In the genomic region with DNA sequence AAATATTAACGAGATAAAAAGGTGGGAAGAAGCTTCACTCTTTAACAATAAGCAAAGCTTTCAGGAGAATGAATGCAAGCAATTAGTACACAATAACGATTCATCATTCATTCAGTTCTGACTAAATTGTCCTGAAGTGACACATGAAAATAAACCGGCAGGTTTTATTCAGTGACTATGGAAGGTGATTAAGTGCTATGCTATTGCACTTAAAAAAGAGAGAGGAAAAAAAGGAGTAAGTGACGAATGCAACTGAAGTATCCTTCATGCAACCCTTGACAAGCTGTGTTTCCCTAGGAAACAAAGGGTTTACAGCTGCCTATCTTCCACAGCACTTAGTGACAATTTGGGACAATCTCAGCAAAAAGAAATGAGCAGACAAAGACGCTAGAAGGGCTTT, we compare ENCODE assay signal across 10 cellular contexts. TPM values are rescaled to one million over a fixed set of nuclear protein-coding genes. Genes with fewer than 3 reads are reported as not detected.
A peak's percentile ranks its signal among the peaks of the same experiment; 100 is the strongest.
DNase-seq lines count a peak whose midpoint lies in the region; ATAC-seq and TF ChIP-seq lines count a peak whose summit lies in the region.
"Had no signal": no experiment of that assay in that cellular context is flagged by ENCODE, and none has a peak within 500 bp of the region (broad histone marks: within the 10 kb centered on the region; RNA-seq: fewer than 3 reads in every experiment).

No MANE protein-coding gene starts in this region.

- H3F3A ChIP-seq in neural progenitor cell (ENCODE audit: low read depth), result peaks cover 16% of the 10 kb centered on the region

- H3K4me1 ChIP-seq in ES-I3 (ENCODE audit: insufficient read depth, low read length) (no peaks in the 10 kb centered on the region), neural progenitor cell (peaks cover 13% of the 10 kb centered on the region)

- intact Hi-C loops in dendritic cell treated with granulocyte-macrophage colony-stimulating factor and Interleukin-4, amounts not matched to agents 40 ng/mL and 50 ng/mL, for 4 days (cut with micrococcal nuclease), result loop anchor here (10.0 kb wide), 1 partner anchor 1571 kb away; the partner anchor contains the start of gene IRS2

- peak overlapping the region; percentile 87 for H2AFZ ChIP-seq in neural progenitor cell (replicated peaks)

- no peak for TF ChIP-seq CTCF in neural progenitor cell (IDR thresholded peaks at IDR 0.05)

- no peaks in the 10 kb centered on the region; the same call in 1 of the 2 replicates for H3K36me3 ChIP-seq in ES-I3 (ENCODE audit: insufficient read depth, low read length)
- no peaks in the 10 kb centered on the region for H3K36me3 ChIP-seq in neural progenitor cell

- H3K9me3 Mint-ChIP-seq in dendritic cell treated with granulocyte-macrophage colony-stimulating factor and Interleukin-4, amounts not matched to agents 40 ng/mL and 50 ng/mL, for 4 days, result peaks cover 10% of the 10 kb centered on the region
- H3K9me3 Mint-ChIP-seq in neural progenitor cell, result no peaks in the 10 kb centered on the region

- DNase-seq in NCI-H1436 (lab: John Stamatoyannopoulos, UW) (peak; percentile 75), neural progenitor cell (ENCODE audit: low spot score) (peak; percentile 13), ACHN (no peak)
- no peak for DNase-seq in activated CD4-positive, alpha-beta T cell treated with anti-CD3 and anti-CD28 coated beads, Interleukin-2, amount 50 U/mL, for 48 hours
- DNase-seq: GOT3; stimulated activated CD4-positive, alpha-beta T cell treated with anti-CD3 and anti-CD28 coated beads, Interleukin-4, amount 100 ng/mL, for 4 hours had no signal

- H3K9ac ChIP-seq in ES-I3 (ENCODE audit: low read depth, low read length), result peak overlapping the region; percentile 66; the same call in 1 of the 2 replicates
- no peak overlapping the region for H3K9ac ChIP-seq in neural progenitor cell

- peak overlapping the region; percentile 58 for H3K4me3 ChIP-seq in neural progenitor cell

- H3K36me3 Mint-ChIP-seq in dendritic cell treated with granulocyte-macrophage colony-stimulating factor and Interleukin-4, amounts not matched to agents 40 ng/mL and 50 ng/mL, for 4 days (ENCODE audit: low read depth), result peaks cover 37% of the 10 kb centered on the region
- H3K36me3 Mint-ChIP-seq in neural progenitor cell, result peaks cover 20% of the 10 kb centered on the region

- no peak for ATAC-seq in GM18519 (IDR thresholded peaks at IDR 0.05; ENCODE audit: low FRiP score, unreplicated experiment)
- no peak for ATAC-seq in HG03432 (IDR thresholded peaks at IDR 0.05; ENCODE audit: unreplicated experiment)

- peak overlapping the region; percentile 94 for H3K4me2 ChIP-seq in neural progenitor cell

- peaks cover 15% of the 10 kb centered on the region for H3K4me1 Mint-ChIP-seq in dendritic cell treated with granulocyte-macrophage colony-stimulating factor and Interleukin-4, amounts not matched to agents 40 ng/mL and 50 ng/mL, for 4 days (ENCODE audit: low read depth)
- peaks cover 18% of the 10 kb centered on the region for H3K4me1 Mint-ChIP-seq in neural progenitor cell

- H3K9me3 ChIP-seq in ES-I3 (ENCODE audit: control insufficient read depth, insufficient read depth, low read length) (no peaks in the 10 kb centered on the region), neural progenitor cell (ENCODE audit: low read depth) (no peaks in the 10 kb centered on the region)

- no peak overlapping the region for H3K4me3 Mint-ChIP-seq in dendritic cell treated with granulocyte-macrophage colony-stimulating factor and Interleukin-4, amounts not matched to agents 40 ng/mL and 50 ng/mL, for 4 days
- H3K4me3 Mint-ChIP-seq in neural progenitor cell, result peak overlapping the region; percentile 86

- peak overlapping the region; percentile 59 for H3K27ac Mint-ChIP-seq in dendritic cell treated with granulocyte-macrophage colony-stimulating factor and Interleukin-4, amounts not matched to agents 40 ng/mL and 50 ng/mL, for 4 days
- no peak overlapping the region for H3K27ac Mint-ChIP-seq in neural progenitor cell

- H4K20me1 ChIP-seq in neural progenitor cell (ENCODE audit: low read depth), result no peaks in the 10 kb centered on the region

- H3K27me3 ChIP-seq in neural progenitor cell, result no peaks in the 10 kb centered on the region

- no peaks in the 10 kb centered on the region for H3K27me3 Mint-ChIP-seq in dendritic cell treated with granulocyte-macrophage colony-stimulating factor and Interleukin-4, amounts not matched to agents 40 ng/mL and 50 ng/mL, for 4 days
- H3K27me3 Mint-ChIP-seq in neural progenitor cell (ENCODE audit: insufficient read depth, low read depth), result peaks cover 2% of the 10 kb centered on the region

- H3K79me2 ChIP-seq in neural progenitor cell (ENCODE audit: low read depth), result peaks cover 16% of the 10 kb centered on the region

- H3K27ac ChIP-seq in neural progenitor cell, result no peak overlapping the region

- in situ Hi-C loops in ACHN (cut with HindIII; ENCODE audit: low pct_ligation_motif_present, low pct_unique_long_range_greater_than_20kb, low sequenced_read_pairs), result no loop called here

RNA-seq across cellular contexts. Expression of gene LIG4, which starts 1.4 kb away (rescaled TPM):
- total RNA-seq in neural progenitor cell (ENCODE audit: low replicate concordance), result 8.0 and 16.3 TPM in 2 replicates

RNA-seq across cellular contexts. Expression of gene ABHD13, which starts 4.2 kb away (rescaled TPM):
- total RNA-seq in neural progenitor cell (ENCODE audit: low replicate concordance), result 10.7 and 17.6 TPM in 2 replicates

RNA-seq across cellular contexts. Expression of gene TNFSF13B, which starts 55.6 kb away (rescaled TPM):
- total RNA-seq in neural progenitor cell (ENCODE audit: low replicate concordance), result 0.25 and 0.45 TPM in 2 replicates

Comparison
In these comparisons a context has a peak if more than half of its experiments do, and no peak if none do; other contexts are left out.
1. DNase-seq: peak in NCI-H1436 (single experiment) and neural progenitor cell (single experiment); none in activated CD4-positive, alpha-beta T cell treated with anti-CD3 and anti-CD28 coated beads, Interleukin-2, amount 50 U/mL, for 48 hours (0 of 2) and ACHN (single experiment).